In genomic region chr10:33534455-33534854, GRCh38 we compare ENCODE assay signal across 20 cellular contexts.
"Had no signal": no experiment of that assay in that cellular context is flagged by ENCODE, and none has a peak within 500 bp of the region (broad histone marks: within the 10 kb centered on the region; RNA-seq: fewer than 3 reads in every experiment).

No MANE protein-coding gene starts in this region.

- H3K4me1 Mint-ChIP-seq: naive thymus-derived CD8-positive, alpha-beta T cell had no signal

- H3K36me3 Mint-ChIP-seq: naive thymus-derived CD8-positive, alpha-beta T cell had no signal

- H3K36me3 ChIP-seq: neutrophil, right atrium auricular region, sigmoid colon, stomach, thoracic aorta, transverse colon had no signal

- ATAC-seq: foreskin keratinocyte; left cardiac atrium; naive thymus-derived CD8-positive, alpha-beta T cell had no signal

- H3K4me3 Mint-ChIP-seq: naive thymus-derived CD8-positive, alpha-beta T cell had no signal

- H3K9me3 ChIP-seq: neutrophil, right atrium auricular region, sigmoid colon, thoracic aorta, transverse colon had no signal

- H3K4me3 ChIP-seq: hepatocyte, right atrium auricular region, sigmoid colon, skin epidermis, stomach, thoracic aorta, transverse colon had no signal

- H3K27ac ChIP-seq: epithelial cell of prostate, foreskin keratinocyte, hepatocyte, neutrophil, right atrium auricular region, sigmoid colon, skin epidermis, stomach, thoracic aorta, transverse colon had no signal

- DNase-seq: effector memory CD4-positive, alpha-beta T cell; foreskin keratinocyte; head of caudate nucleus; kidney; left cardiac atrium; naive thymus-derived CD8-positive, alpha-beta T cell; posterior cingulate gyrus; sigmoid colon; stimulated activated CD4-positive, alpha-beta T cell treated with anti-CD3 and anti-CD28 coated beads, Interleukin-2, amount 100 ng/mL, for 24 hours; stimulated activated CD4-positive, alpha-beta T cell treated with anti-CD3 and anti-CD28 coated beads, Interleukin-4, amount 100 ng/mL, for 4 hours; stimulated activated naive CD4-positive, alpha-beta T cell; stomach; substantia nigra; transverse colon had no signal

- H3K27me3 ChIP-seq: hepatocyte, neutrophil, right atrium auricular region, sigmoid colon, stomach had no signal

- H3K4me1 ChIP-seq: foreskin keratinocyte, right atrium auricular region, sigmoid colon, stomach, transverse colon had no signal

- H3K27ac Mint-ChIP-seq: naive thymus-derived CD8-positive, alpha-beta T cell had no signal
